In genomic region chr1:151920147-151920546, GRCh38 we compare ENCODE assay signal across 1 cellular context.
TF ChIP-seq lines count a peak whose summit lies in the region.

No MANE protein-coding gene starts in this region.

TF ChIP-seq in SK-N-SH, 30 proteins besides CTCF, POLR2A, EP300 and RAD21 (continued from another document):
- TF ChIP-seq, protein P1, sequence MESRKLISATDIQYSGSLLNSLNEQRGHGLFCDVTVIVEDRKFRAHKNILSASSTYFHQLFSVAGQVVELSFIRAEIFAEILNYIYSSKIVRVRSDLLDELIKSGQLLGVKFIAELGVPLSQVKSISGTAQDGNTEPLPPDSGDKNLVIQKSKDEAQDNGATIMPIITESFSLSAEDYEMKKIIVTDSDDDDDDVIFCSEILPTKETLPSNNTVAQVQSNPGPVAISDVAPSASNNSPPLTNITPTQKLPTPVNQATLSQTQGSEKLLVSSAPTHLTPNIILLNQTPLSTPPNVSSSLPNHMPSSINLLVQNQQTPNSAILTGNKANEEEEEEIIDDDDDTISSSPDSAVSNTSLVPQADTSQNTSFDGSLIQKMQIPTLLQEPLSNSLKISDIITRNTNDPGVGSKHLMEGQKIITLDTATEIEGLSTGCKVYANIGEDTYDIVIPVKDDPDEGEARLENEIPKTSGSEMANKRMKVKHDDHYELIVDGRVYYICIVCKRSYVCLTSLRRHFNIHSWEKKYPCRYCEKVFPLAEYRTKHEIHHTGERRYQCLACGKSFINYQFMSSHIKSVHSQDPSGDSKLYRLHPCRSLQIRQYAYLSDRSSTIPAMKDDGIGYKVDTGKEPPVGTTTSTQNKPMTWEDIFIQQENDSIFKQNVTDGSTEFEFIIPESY (IDR thresholded peaks at IDR 0.05; ENCODE audit: borderline replicate concordance, low read depth), result no peak
- no peak for TF ChIP-seq MEF2A (IDR thresholded peaks at IDR 0.05; ENCODE audit: borderline replicate concordance, low read depth)
- no peak for TF ChIP-seq RCOR1 (IDR thresholded peaks at IDR 0.05; ENCODE audit: low read length)
- no peak for TF ChIP-seq EZH2phosphoT487 (IDR thresholded peaks at IDR 0.05; ENCODE audit: borderline replicate concordance, low read depth)
- no peak for TF ChIP-seq FOXM1 (IDR thresholded peaks at IDR 0.05; ENCODE audit: low read depth)
- no peak for TF ChIP-seq USF1 (IDR thresholded peaks at IDR 0.05; ENCODE audit: borderline replicate concordance, low read depth)
- no peak for TF ChIP-seq GABPA (IDR thresholded peaks at IDR 0.05; ENCODE audit: low read depth)
- TF ChIP-seq ELF1 (IDR thresholded peaks at IDR 0.05), result no peak
- no peak for TF ChIP-seq FOSL2 (IDR thresholded peaks at IDR 0.05; ENCODE audit: borderline replicate concordance, low read depth)
- no peak for TF ChIP-seq GATA2 (CRISPR knock-in tag; IDR thresholded peaks at IDR 0.05)
- TF ChIP-seq CHD2 (IDR thresholded peaks at IDR 0.05; ENCODE audit: low read length, partially characterized antibody), result no peak
- TF ChIP-seq JUND (IDR thresholded peaks at IDR 0.05), result no peak
- no peak for TF ChIP-seq TAF1 (IDR thresholded peaks at IDR 0.05; ENCODE audit: borderline replicate concordance, low read depth, low read length)
- TF ChIP-seq, protein P2, sequence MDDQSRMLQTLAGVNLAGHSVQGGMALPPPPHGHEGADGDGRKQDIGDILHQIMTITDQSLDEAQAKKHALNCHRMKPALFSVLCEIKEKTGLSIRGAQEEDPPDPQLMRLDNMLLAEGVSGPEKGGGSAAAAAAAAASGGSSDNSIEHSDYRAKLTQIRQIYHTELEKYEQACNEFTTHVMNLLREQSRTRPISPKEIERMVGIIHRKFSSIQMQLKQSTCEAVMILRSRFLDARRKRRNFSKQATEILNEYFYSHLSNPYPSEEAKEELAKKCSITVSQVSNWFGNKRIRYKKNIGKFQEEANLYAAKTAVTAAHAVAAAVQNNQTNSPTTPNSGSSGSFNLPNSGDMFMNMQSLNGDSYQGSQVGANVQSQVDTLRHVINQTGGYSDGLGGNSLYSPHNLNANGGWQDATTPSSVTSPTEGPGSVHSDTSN (IDR thresholded peaks at IDR 0.05), result no peak
- TF ChIP-seq FOXJ3 (CRISPR knock-in tag; IDR thresholded peaks at IDR 0.05), result no peak
